20 cellular contexts compared by ENCODE assay signal in the genomic region with DNA sequence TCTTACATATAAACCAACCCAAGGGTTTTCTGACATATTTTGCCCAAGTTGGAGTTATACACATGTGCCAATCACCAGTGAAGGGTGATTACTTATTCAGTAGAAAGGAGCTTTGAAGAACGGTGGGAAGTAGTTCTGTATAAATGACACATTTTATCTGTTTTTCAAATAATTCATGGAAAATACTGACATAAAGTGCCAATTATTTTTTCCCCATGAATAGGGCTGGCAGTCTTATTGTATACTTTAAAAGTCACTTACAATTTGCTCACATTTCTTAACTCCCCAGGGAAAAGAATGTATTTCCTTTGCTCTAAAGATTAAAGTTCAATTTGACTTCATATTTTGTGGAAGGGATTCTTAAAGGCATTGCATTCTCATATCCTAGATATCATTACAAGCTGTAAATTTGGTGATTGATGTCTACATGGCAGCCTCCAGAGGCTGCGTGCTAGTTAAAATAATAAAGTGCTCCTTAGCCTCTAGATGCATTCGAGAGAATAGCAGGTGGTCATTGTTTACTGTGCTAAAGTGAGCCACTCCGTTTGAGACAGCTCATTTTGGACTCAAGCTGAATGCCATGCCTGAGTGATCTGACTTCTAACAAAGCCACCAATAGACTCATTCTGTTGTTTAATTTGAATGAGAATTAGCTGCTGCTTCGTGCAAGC.
DNase-seq lines count a peak whose midpoint lies in the region; ATAC-seq and TF ChIP-seq lines count a peak whose summit lies in the region.
"Had no signal": no experiment of that assay in that cellular context is flagged by ENCODE, and none has a peak within 500 bp of the region (broad histone marks: within the 10 kb centered on the region; RNA-seq: fewer than 3 reads in every experiment).

No MANE protein-coding gene starts in this region.

- dilution Hi-C loops in IMR-90 (cut with HindIII; ENCODE audit: low sequenced_read_pairs, unreplicated experiment) = no loop called here

- H3K9me1 ChIP-seq in IMR-90 (ENCODE audit: insufficient read depth, low read length) = no peaks in the 10 kb centered on the region

- no peaks in the 10 kb centered on the region for H3K9me3 ChIP-seq in IMR-90 (ENCODE audit: control insufficient read depth, insufficient read depth, low read length)
- H3K9me3 ChIP-seq in endocrine pancreas (ENCODE audit: control insufficient read depth, low read length) = no peaks in the 10 kb centered on the region
- H3K9me3 ChIP-seq: ovary had no signal

- H3K27me3 ChIP-seq in IMR-90 (ENCODE audit: control insufficient read depth, insufficient read depth, low read length) (peaks cover 2% of the 10 kb centered on the region; the same call in 1 of the 2 replicates), endocrine pancreas (ENCODE audit: control insufficient read depth, insufficient read depth, low read length) (no peaks in the 10 kb centered on the region)
- H3K27me3 ChIP-seq: ovary had no signal

- no peak overlapping the region for H4K5ac ChIP-seq in IMR-90 (ENCODE audit: low read depth, low read length)

- no peaks in the 10 kb centered on the region for H3K79me1 ChIP-seq in IMR-90 (ENCODE audit: low read depth in 1 of 2, low read length in 2 of 2)

- H2BK5ac ChIP-seq in IMR-90 (ENCODE audit: low read depth, low read length, poor library complexity, severe bottlenecking) = no peak overlapping the region

- H3K9me3 Mint-ChIP-seq in HFFc6 (no peaks in the 10 kb centered on the region), progenitor cell of endocrine pancreas (ENCODE audit: low read depth) (peaks cover 5% of the 10 kb centered on the region)
- H3K9me3 Mint-ChIP-seq: activated B cell treated with CpG ODN at 0.5 μM for 24 hours; activated naive CD8-positive, alpha-beta T cell treated with anti-CD3 and anti-CD28 coated beads for 36 hours; memory B cell; type B pancreatic cell had no signal

- intact Hi-C loops in IMR-90 (cut with micrococcal nuclease) = no loop called here

- no peak overlapping the region for H3K4me2 ChIP-seq in IMR-90 (ENCODE audit: low read depth, low read length)

- H3K9ac ChIP-seq in IMR-90 (ENCODE audit: low read depth, low read length) (no peak overlapping the region), endocrine pancreas (ENCODE audit: control insufficient read depth, insufficient read depth, low read length) (no peak overlapping the region)

- no peak overlapping the region for H3K18ac ChIP-seq in IMR-90 (ENCODE audit: low read depth, low read length)

- H3K23ac ChIP-seq in IMR-90 (ENCODE audit: low read depth, low read length) = no peak overlapping the region

- POLR2A ChIA-PET in IMR-90 (lab: Charles Lee; ENCODE audit: unreplicated experiment) = no interaction called here

- H2AK5ac ChIP-seq in IMR-90 (ENCODE audit: low read depth, low read length) = no peak overlapping the region

- no peak overlapping the region for H4K91ac ChIP-seq in IMR-90 (ENCODE audit: insufficient read depth, low read depth, low read length)

- H3K4me3 ChIP-seq in IMR-90 (ENCODE audit: insufficient read depth, low read depth, low read length) = no peak overlapping the region
- peak overlapping the region; percentile 12 for H3K4me3 ChIP-seq in endocrine pancreas (ENCODE audit: control insufficient read depth, insufficient read depth, low read length)
- H3K4me3 ChIP-seq: ovary had no signal

- CTCF ChIA-PET in IMR-90 (lab: Yijun Ruan, JAX) = no interaction called here

- DNase-seq in COLO668 (lab: John Stamatoyannopoulos, UW; ENCODE audit: unreplicated experiment) (peak; percentile 43), IMR-90 (peak; percentile 21), NCI-H524 (lab: John Stamatoyannopoulos, UW) (peak; percentile 43 to 78), HFFc6 (no peak), progenitor cell of endocrine pancreas (ENCODE audit: low spot score, unreplicated experiment) (no peak), superior temporal gyrus (ENCODE audit: extremely low spot score) (no peak)
- DNase-seq: activated B cell treated with CpG ODN at 0.5 μM for 24 hours; activated CD8-positive, alpha-beta memory T cell treated with anti-CD3 and anti-CD28 coated beads, Interleukin-2, amount 50 U/mL, for 4 hours; activated naive CD8-positive, alpha-beta T cell treated with anti-CD3 and anti-CD28 coated beads for 36 hours; cerebellar nuclear complex; HCEC 1CT; NCI-H446; ovary; SIG-M5; stimulated activated CD4-positive, alpha-beta T cell treated with anti-CD3 and anti-CD28 coated beads, Interleukin-15, amount 100 ng/mL, for 24 hours had no signal

- H3K4me3 Mint-ChIP-seq in HFFc6 (no peak overlapping the region), progenitor cell of endocrine pancreas (ENCODE audit: low read depth) (no peak overlapping the region)
- H3K4me3 Mint-ChIP-seq: activated B cell treated with CpG ODN at 0.5 μM for 24 hours; activated naive CD8-positive, alpha-beta T cell treated with anti-CD3 and anti-CD28 coated beads for 36 hours; memory B cell; type B pancreatic cell had no signal

- no peaks in the 10 kb centered on the region for H3K36me3 ChIP-seq in IMR-90 (ENCODE audit: control insufficient read depth, insufficient read depth, low read length)
- H3K36me3 ChIP-seq in endocrine pancreas (ENCODE audit: control insufficient read depth, insufficient read depth, low read length) = no peaks in the 10 kb centered on the region
- H3K36me3 ChIP-seq: ovary had no signal

- no peak overlapping the region for H3K27ac ChIP-seq in IMR-90 (ENCODE audit: insufficient read depth, low read length)
- H3K27ac ChIP-seq: ovary had no signal

- H3K36me3 Mint-ChIP-seq in HFFc6 (ENCODE audit: low read depth) = no peaks in the 10 kb centered on the region
- no peaks in the 10 kb centered on the region for H3K36me3 Mint-ChIP-seq in progenitor cell of endocrine pancreas (ENCODE audit: insufficient read depth)
- H3K36me3 Mint-ChIP-seq: activated naive CD8-positive, alpha-beta T cell treated with anti-CD3 and anti-CD28 coated beads for 36 hours; memory B cell; type B pancreatic cell had no signal

- TF ChIP-seq CTCF in IMR-90 (conservative IDR thresholded peaks at IDR 0.05; ENCODE audit: low read depth, low read length) = no peak
- no peak for TF ChIP-seq CTCF in HFFc6 (IDR thresholded peaks at IDR 0.05)
- no peak for TF ChIP-seq CTCF in progenitor cell of endocrine pancreas (IDR thresholded peaks at IDR 0.05; ENCODE audit: unreplicated experiment)

- H4K20me1 ChIP-seq in IMR-90 (ENCODE audit: insufficient read depth, low read length) = no peaks in the 10 kb centered on the region

- H4K8ac ChIP-seq in IMR-90 (ENCODE audit: low read depth in 2 of 2, low read length in 2 of 2) = no peak overlapping the region

- no peak overlapping the region for H2AFZ ChIP-seq in IMR-90 (replicated peaks; ENCODE audit: low read length, poor library complexity)

- H3K4me1 ChIP-seq in IMR-90 (ENCODE audit: control insufficient read depth, insufficient read depth, low read length) = peaks cover 4% of the 10 kb centered on the region; the same call in 1 of the 2 replicates
- peaks cover 23% of the 10 kb centered on the region for H3K4me1 ChIP-seq in endocrine pancreas (ENCODE audit: control insufficient read depth, insufficient read depth, low read length)

- WGBS in IMR-90 (ENCODE audit: extremely low coverage in 2 of 2, insufficient read length in 1 of 2), 2 experiments = no CpG with 5 or more reads among the region's 5 CpGs

- no peak overlapping the region for H2AK9ac ChIP-seq in IMR-90 (replicated peaks; ENCODE audit: low read depth, low read length, poor library complexity)

- TF ChIP-seq RAD21 in IMR-90 (IDR thresholded peaks at IDR 0.05; ENCODE audit: low read length) = no peak

- in situ Hi-C loops in IMR-90 (cut with MboI; ENCODE audit: low sequenced_read_pairs) = no loop called here

- H3K27ac Mint-ChIP-seq in HFFc6 = no peak overlapping the region
- H3K27ac Mint-ChIP-seq in progenitor cell of endocrine pancreas = no peak overlapping the region
- H3K27ac Mint-ChIP-seq: activated B cell treated with CpG ODN at 0.5 μM for 24 hours; activated naive CD8-positive, alpha-beta T cell treated with anti-CD3 and anti-CD28 coated beads for 36 hours; memory B cell; type B pancreatic cell had no signal

- ATAC-seq in IMR-90 (ENCODE audit: low read depth) = no peak
- no peak for ATAC-seq in GM19395 (IDR thresholded peaks at IDR 0.05; ENCODE audit: unreplicated experiment)
- ATAC-seq: esophagus mucosa had no signal

- H3K27me3 Mint-ChIP-seq in HFFc6 (ENCODE audit: insufficient read depth) (peaks cover 2% of the 10 kb centered on the region), progenitor cell of endocrine pancreas (no peaks in the 10 kb centered on the region)
- H3K27me3 Mint-ChIP-seq: activated B cell treated with CpG ODN at 0.5 μM for 24 hours, memory B cell, type B pancreatic cell had no signal

- H3K4ac ChIP-seq in IMR-90 (ENCODE audit: low read depth, low read length) = no peak overlapping the region

- H3K56ac ChIP-seq in IMR-90 (ENCODE audit: extremely low read depth, insufficient read depth, low read length) = no peak overlapping the region

- H2BK20ac ChIP-seq in IMR-90 (ENCODE audit: low read depth, low read length) = no peak overlapping the region

- BruUV-seq in IMR-90 (replicated peaks; lab: Mats Ljungman, UMichigan) = no TSS peak

- no peak overlapping the region for H2BK120ac ChIP-seq in IMR-90 (ENCODE audit: low read depth, low read length)

- no peak for TF ChIP-seq POLR2A in IMR-90 (IDR thresholded peaks at IDR 0.05; ENCODE audit: low read depth, low read length)

- H3K4me1 Mint-ChIP-seq in HFFc6 (ENCODE audit: low read depth) (peaks cover 19% of the 10 kb centered on the region; the same call in 1 of the 2 replicates), progenitor cell of endocrine pancreas (ENCODE audit: low read depth) (peaks cover 14% of the 10 kb centered on the region)
- H3K4me1 Mint-ChIP-seq: activated B cell treated with CpG ODN at 0.5 μM for 24 hours had no signal

- no peak overlapping the region for H3K14ac ChIP-seq in IMR-90 (replicated peaks; ENCODE audit: low read depth, low read length)

- no peak overlapping the region for H2BK15ac ChIP-seq in IMR-90 (ENCODE audit: low read depth, low read length)

TF ChIP-seq in IMR-90, 13 proteins besides CTCF, POLR2A, EP300 and RAD21:
- TF ChIP-seq CEBPB (IDR thresholded peaks at IDR 0.05; ENCODE audit: low read depth, low read length) (no peak), CHD1 (IDR thresholded peaks at IDR 0.05; ENCODE audit: low read depth, low read length) (no peak)

Comparison
In these comparisons a context has a peak if more than half of its experiments do, and no peak if none do; other contexts are left out.
1. DNase-seq: peak in COLO668 (single experiment), IMR-90 (single experiment) and NCI-H524 (2 of 2); none in HFFc6 (single experiment), progenitor cell of endocrine pancreas (single experiment) and superior temporal gyrus (single experiment).